Comparison of ENCODE assay signal across 26 cellular contexts in genomic region chr12:114054982-114055381, GRCh38.
DNase-seq lines count a peak whose midpoint lies in the region; ATAC-seq, FAIRE-seq and TF ChIP-seq lines count a peak whose summit lies in the region.
"Had no signal": no experiment of that assay in that cellular context is flagged by ENCODE, and none has a peak within 500 bp of the region (broad histone marks: within the 10 kb centered on the region; RNA-seq: fewer than 3 reads in every experiment).

No MANE protein-coding gene starts in this region.

- peaks cover 6% of the 10 kb centered on the region for H3K36me3 Mint-ChIP-seq in type B pancreatic cell
- H3K36me3 Mint-ChIP-seq: CD14-positive monocyte; CD4-positive, alpha-beta memory T cell; CD4-positive, CD25-positive, alpha-beta regulatory T cell; CD8-positive, alpha-beta memory T cell had no signal

- H4K20me1 ChIP-seq in HepG2 (ENCODE audit: insufficient read depth, low read length) (no peaks in the 10 kb centered on the region), K562 (replicated peaks; ENCODE audit: control insufficient read depth, insufficient read depth, low read length) (no peaks in the 10 kb centered on the region)
- H4K20me1 ChIP-seq: BLaER1 had no signal

- POLR2A ChIA-PET in HepG2 (lab: Yijun Ruan, JAX): no interaction called here
- POLR2A ChIA-PET in K562 (lab: Yijun Ruan, JAX): no interaction called here

- DNase-seq in HepG2 (ENCODE audit: low spot score): no peak
- DNase-seq in right lobe of liver: no peak
- DNase-seq in K562 (ENCODE audit: extremely low read depth in 1 of 4, low spot score in 3 of 4): peak in 1 of 4 experiments; percentile 3
- DNase-seq in type B pancreatic cell (ENCODE audit: extremely low spot score, unreplicated experiment): no peak
- DNase-seq in dermis blood vessel endothelial cell: no peak
- no peak for DNase-seq in HAP-1 (ENCODE audit: low spot score in 2 of 2)
- DNase-seq: ACHN; BE2C; C1 segment of cervical spinal cord; CD4-positive, alpha-beta memory T cell; CD4-positive, CD25-positive, alpha-beta regulatory T cell; CD8-positive, alpha-beta memory T cell; COR-L47; DMS 273 treated with DMSO at 0.1 percent for 48 hours; DMS153; DMS53; DMS79; DND-41; EL; GDM1 had no signal

- H3K27ac ChIP-seq in HepG2 (ENCODE audit: extremely low read length, insufficient read depth, low read length): no peak overlapping the region
- no peak overlapping the region for H3K27ac ChIP-seq in right lobe of liver
- no peak overlapping the region for H3K27ac ChIP-seq in K562 (ENCODE audit: extremely low read depth, low read depth, low read length)
- H3K27ac ChIP-seq: 22Rv1, BLaER1 had no signal

- H3K9ac ChIP-seq in HepG2 (ENCODE audit: insufficient read depth, low read depth, low read length) (no peak overlapping the region), K562 (ENCODE audit: insufficient read depth in 1 of 2, low read depth in 2 of 2, low read length in 2 of 2) (no peak overlapping the region)
- H3K9ac ChIP-seq: BLaER1 had no signal

- no peaks in the 10 kb centered on the region for H3K9me3 ChIP-seq in HepG2 (ENCODE audit: low read length)
- H3K9me3 ChIP-seq in right lobe of liver: no peaks in the 10 kb centered on the region
- no peaks in the 10 kb centered on the region for H3K9me3 ChIP-seq in K562 (replicated peaks; ENCODE audit: control insufficient read depth, insufficient read depth, low read depth, low read length)
- H3K9me3 ChIP-seq in HAP-1: no peaks in the 10 kb centered on the region
- H3K9me3 ChIP-seq: BE2C had no signal

- ATAC-seq in HepG2 (no peak), right lobe of liver (no peak), K562 (no peak)
- ATAC-seq: GM12878 had no signal

- CTCF ChIA-PET in HepG2 (lab: Yijun Ruan, JAX; ENCODE audit: low intra/inter-chr PET ratio, low total read pairs): no interaction called here
- CTCF ChIA-PET in K562 (lab: Yijun Ruan, JAX; ENCODE audit: low intra/inter-chr PET ratio): no interaction called here

- TF ChIP-seq CTCF in HepG2 (CRISPR knock-in tag; IDR thresholded peaks at IDR 0.05) (no peak), right lobe of liver (IDR thresholded peaks at IDR 0.05) (no peak), K562 (IDR thresholded peaks at IDR 0.05 in 2 of 3, conservative IDR thresholded peaks at IDR 0.05 in 1 of 3; ENCODE audit: insufficient read depth in 2 of 3, low read depth in 1 of 3, low read length in 3 of 3) (no peak), type B pancreatic cell (conservative IDR thresholded peaks at IDR 0.05) (no peak)

- TF ChIP-seq EP300 in HepG2 (IDR thresholded peaks at IDR 0.05; ENCODE audit: low read depth in 2 of 2, low read length in 2 of 2) (no peak), HepG2 (CRISPR knock-in tag; IDR thresholded peaks at IDR 0.05; ENCODE audit: borderline replicate concordance) (no peak), K562 (IDR thresholded peaks at IDR 0.05; ENCODE audit: low read length) (no peak)

- no peak overlapping the region for H3K4me3 ChIP-seq in HepG2 (replicated peaks in 1 of 3; ENCODE audit: insufficient read depth in 1 of 3, low read depth in 2 of 3, low read length in 3 of 3)
- no peak overlapping the region for H3K4me3 ChIP-seq in right lobe of liver
- H3K4me3 ChIP-seq in K562: no peak overlapping the region
- H3K4me3 ChIP-seq in HAP-1: no peak overlapping the region
- H3K4me3 ChIP-seq: BLaER1, GM12878 had no signal

- no peaks in the 10 kb centered on the region for H3K27me3 ChIP-seq in HepG2 (ENCODE audit: control insufficient read depth in 1 of 2, insufficient read depth in 2 of 2, low read length in 2 of 2)
- H3K27me3 ChIP-seq in right lobe of liver: no peaks in the 10 kb centered on the region
- peaks cover 0 to 9% of the 10 kb centered on the region in 2 experiments; a peak in 2 of 5 replicates for H3K27me3 ChIP-seq in K562 (ENCODE audit: control insufficient read depth in 2 of 2, insufficient read depth in 2 of 2, low read length in 2 of 2)
- no peaks in the 10 kb centered on the region for H3K27me3 ChIP-seq in HAP-1 (ENCODE audit: low read depth)
- H3K27me3 ChIP-seq: BLaER1 had no signal

- H3K4me1 ChIP-seq in HepG2 (ENCODE audit: insufficient read depth, low read length) (no peaks in the 10 kb centered on the region), right lobe of liver (no peaks in the 10 kb centered on the region), K562 (replicated peaks in 1 of 2; ENCODE audit: control insufficient read depth in 2 of 2, insufficient read depth in 2 of 2, low read length in 2 of 2) (no peaks in the 10 kb centered on the region; a peak in 1 of 5 replicates), HAP-1 (no peaks in the 10 kb centered on the region; the same call in 1 of the 2 replicates)
- H3K4me1 ChIP-seq: BE2C, BLaER1 had no signal

- FAIRE-seq in HepG2 (lab: Jason Lieb, UNC) (no peak), K562 (lab: Jason Lieb, UNC) (no peak)
- FAIRE-seq: GM12878, GM12892, GM18507 had no signal

- TF ChIP-seq POLR2A in HepG2 (IDR thresholded peaks at IDR 0.05; ENCODE audit: insufficient read depth in 1 of 2, low read depth in 2 of 2, low read length in 2 of 2): no peak
- no peak for TF ChIP-seq POLR2A in right lobe of liver (IDR thresholded peaks at IDR 0.05)
- TF ChIP-seq POLR2A in K562 (conservative IDR thresholded peaks at IDR 0.05): no peak

- H3K79me2 ChIP-seq in HepG2 (ENCODE audit: insufficient read depth, low read length) (no peaks in the 10 kb centered on the region), K562 (ENCODE audit: control insufficient read depth, insufficient read depth, low read length) (no peaks in the 10 kb centered on the region)

- H2AFZ ChIP-seq in HepG2 (ENCODE audit: low read length) (no peak overlapping the region), K562 (ENCODE audit: low read depth, low read length) (no peak overlapping the region)

- H3K36me3 ChIP-seq in HepG2 (replicated peaks in 1 of 2; ENCODE audit: control insufficient read depth in 1 of 2, insufficient read depth in 2 of 2, low read length in 2 of 2) (no peaks in the 10 kb centered on the region), right lobe of liver (no peaks in the 10 kb centered on the region), K562 (ENCODE audit: control insufficient read depth, insufficient read depth, low read length) (no peaks in the 10 kb centered on the region), HAP-1 (replicated peaks) (no peaks in the 10 kb centered on the region)
- H3K36me3 ChIP-seq: BE2C, BLaER1 had no signal

- no TSS peak for BruUV-seq in HepG2 (replicated peaks; lab: Mats Ljungman, UMichigan)
- no TSS peak for BruUV-seq in K562 (replicated peaks; lab: Mats Ljungman, UMichigan)

- no peaks in the 10 kb centered on the region for H3K4me1 Mint-ChIP-seq in type B pancreatic cell (ENCODE audit: unreplicated experiment)
- H3K4me1 Mint-ChIP-seq: CD14-positive monocyte; CD4-positive, alpha-beta memory T cell; CD4-positive, CD25-positive, alpha-beta regulatory T cell; CD8-positive, alpha-beta memory T cell had no signal

- intact Hi-C loops in HepG2 (cut with micrococcal nuclease; ENCODE audit: unreplicated experiment) (no loop called here), right lobe of liver (cut with DNase I) (no loop called here), K562 (cut with micrococcal nuclease) (no loop called here)

- 13% methylated on average over 7 of the region's 7 CpGs for WGBS in HepG2 (ENCODE audit: low lambda C conversion rate)
- 70% methylated on average over 6 of the region's 7 CpGs for WGBS in right lobe of liver (ENCODE audit: insufficient coverage, low coverage, low lambda C conversion rate, missing lambda C conversion rate)
- WGBS in K562 (ENCODE audit: insufficient coverage, low coverage, missing lambda C conversion rate): 0% methylated on average over 7 of the region's 7 CpGs

- peaks cover 5% of the 10 kb centered on the region for H3K9me3 Mint-ChIP-seq in type B pancreatic cell

- in situ Hi-C loops in HepG2 (cut with HindIII; ENCODE audit: extremely low pct_ligation_motif_present, low pct_unique_long_range_greater_than_20kb) (no loop called here), K562 (cut with MboI) (no loop called here), HAP-1 (cut with MboI; ENCODE audit: low sequenced_read_pairs) (no loop called here)

- H3K27ac Mint-ChIP-seq in type B pancreatic cell: peak overlapping the region; percentile 91
- H3K27ac Mint-ChIP-seq: CD14-positive monocyte; CD4-positive, alpha-beta memory T cell; CD4-positive, CD25-positive, alpha-beta regulatory T cell; CD8-positive, alpha-beta memory T cell had no signal

- H3K4me3 Mint-ChIP-seq in type B pancreatic cell: peak overlapping the region; percentile 21
- H3K4me3 Mint-ChIP-seq: CD14-positive monocyte; CD4-positive, alpha-beta memory T cell; CD4-positive, CD25-positive, alpha-beta regulatory T cell; CD8-positive, alpha-beta memory T cell had no signal

- H3K4me2 ChIP-seq in HepG2 (ENCODE audit: low read depth, low read length) (no peak overlapping the region), K562 (ENCODE audit: insufficient read depth, low read length) (no peak overlapping the region)
- H3K4me2 ChIP-seq: BLaER1 had no signal

- H3K9me1 ChIP-seq in K562 (ENCODE audit: control insufficient read depth, insufficient read depth, low read length): no peaks in the 10 kb centered on the region

- TF ChIP-seq RAD21 in HepG2 (CRISPR knock-in tag; IDR thresholded peaks at IDR 0.05) (no peak), K562 (CRISPR knock-in tag; conservative IDR thresholded peaks at IDR 0.05 in 1 of 2, IDR thresholded peaks at IDR 0.05 in 1 of 2) (no peak)

- H3K27me3 Mint-ChIP-seq in type B pancreatic cell: peaks cover 49% of the 10 kb centered on the region
- H3K27me3 Mint-ChIP-seq: CD4-positive, CD25-positive, alpha-beta regulatory T cell had no signal

TF ChIP-seq in K562, 482 proteins besides CTCF, POLR2A, EP300 and RAD21 (continues in another document):
- no peak for TF ChIP-seq PHTF2 (CRISPR knock-in tag; IDR thresholded peaks at IDR 0.05)
- no peak for TF ChIP-seq GATAD2A (IDR thresholded peaks at IDR 0.05)
- TF ChIP-seq ZBTB17 (CRISPR knock-in tag; IDR thresholded peaks at IDR 0.05): no peak
- TF ChIP-seq C11orf30 (IDR thresholded peaks at IDR 0.05; ENCODE audit: low read depth): peak; percentile 40; the same call in 1 of the 2 replicates
- no peak for TF ChIP-seq MCM2 (IDR thresholded peaks at IDR 0.05; ENCODE audit: low read depth)
- TF ChIP-seq SUPT5H (IDR thresholded peaks at IDR 0.05): no peak
- no peak for TF ChIP-seq DLX4 (CRISPR knock-in tag; IDR thresholded peaks at IDR 0.05)

Comparison
In these comparisons a context has a peak if more than half of its experiments do, and no peak if none do; other contexts are left out.
1. Of the 241 proteins assayed by ChIP-seq in both HepG2 and K562: peak only in HepG2: none; only in K562: none; in both: MAFF; in neither: 239; mixed calls (peak in some experiments, not most) for 1.